26 cellular contexts compared by ENCODE assay signal in genomic region chr2:126862730-126863129, GRCh38. TPM values are rescaled to one million over a fixed set of nuclear protein-coding genes. Genes with fewer than 3 reads are reported as not detected.
"Had no signal": no experiment of that assay in that cellular context is flagged by ENCODE, and none has a peak within 500 bp of the region (broad histone marks: within the 10 kb centered on the region; RNA-seq: fewer than 3 reads in every experiment).

No MANE protein-coding gene starts in this region.

- H3K9me3 ChIP-seq: left lung, lower lobe of right lung, pancreas, right lobe of liver, tibial artery had no signal

- H3K4me3 ChIP-seq: coronary artery, hepatocyte, left lung, lower lobe of right lung, pancreas, right lobe of liver, tibial artery had no signal

- H3K27ac ChIP-seq: coronary artery, hepatocyte, left lung, lower lobe of right lung, pancreas, right lobe of liver, tibial artery had no signal

- DNase-seq: effector CD4-positive, alpha-beta T cell; endodermal cell; erythroblast; foreskin melanocyte; left lung; lower lobe of right lung; mesenchymal stem cell; midbrain; naive B cell; occipital lobe; pancreas; right lobe of liver; stimulated activated CD4-positive, alpha-beta T cell treated with anti-CD3 and anti-CD28 coated beads, Interleukin-4, amount 100 ng/mL, for 1 hour; stimulated activated CD8-positive, alpha-beta memory T cell treated with anti-CD3 and anti-CD28 coated beads, Interleukin-4, amount 100 ng/mL, for 48 hours; stimulated activated naive CD8-positive, alpha-beta T cell treated with anti-CD3 and anti-CD28 coated beads, Interleukin-15, Interleukin-2, amounts not matched to agents 100 U/mL and 50 U/mL, for 24 hours; tibial artery had no signal

- H3K4me1 ChIP-seq: left lung, lower lobe of right lung, pancreas, right lobe of liver, tibial artery had no signal

- H3K36me3 ChIP-seq: left lung, lower lobe of right lung, pancreas, right lobe of liver, tibial artery had no signal

- H3K27me3 ChIP-seq: hepatocyte, left lung, pancreas, right lobe of liver had no signal

- ATAC-seq: left lung; lower lobe of right lung; pancreas; stimulated activated effector memory CD8-positive, alpha-beta T cell treated with anti-CD3 and anti-CD28 coated beads, Interleukin-12 subunit alpha, Interleukin-12 subunit beta, amount 100 ng/mL, for 72 hours; stimulated activated naive CD8-positive, alpha-beta T cell treated with anti-CD3 and anti-CD28 coated beads, Interleukin-15, Interleukin-2, amounts not matched to agents 100 U/mL and 50 U/mL, for 24 hours had no signal

RNA-seq across cellular contexts. Expression of gene TEX51, which starts 36.0 kb away (rescaled TPM):
- total RNA-seq: chondrocyte, dermis microvascular lymphatic vessel endothelial cell, endodermal cell, endothelial cell of umbilical vein, hepatocyte, left lung, lower lobe of right lung, occipital lobe, pancreas, progenitor cell of endocrine pancreas, renal cortical epithelial cell, temporal lobe, ureter had no signal
